27 cellular contexts compared by ENCODE assay signal in the genomic region with DNA sequence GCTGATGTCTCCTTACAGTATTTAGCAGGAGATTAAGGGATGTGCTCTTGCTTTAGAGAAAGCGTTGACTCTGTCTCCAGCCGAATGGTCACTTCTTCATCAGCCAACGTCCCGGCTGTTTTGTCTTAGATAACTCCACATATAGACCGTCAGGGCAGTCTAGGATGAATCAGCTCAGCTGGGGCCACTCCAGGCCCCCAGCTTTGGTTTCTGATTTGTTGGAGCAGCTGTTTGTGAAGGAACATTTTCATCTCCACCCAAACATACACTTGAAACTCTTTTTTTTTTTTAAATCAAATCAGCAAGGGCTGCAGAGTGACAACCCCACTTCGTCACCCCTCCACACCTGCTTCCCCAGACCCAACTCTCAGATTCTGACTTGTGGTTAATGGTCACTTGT.
"Had no signal": no experiment of that assay in that cellular context is flagged by ENCODE, and none has a peak within 500 bp of the region (broad histone marks: within the 10 kb centered on the region; RNA-seq: fewer than 3 reads in every experiment).

No MANE protein-coding gene starts in this region.

- H3K36me3 Mint-ChIP-seq: activated naive CD4-positive, alpha-beta T cell treated with anti-CD3 and anti-CD28 coated beads, Interleukin-2, amount 10 ng/mL, durations not matched to agents 7 days and 5 days; activated naive CD8-positive, alpha-beta T cell treated with anti-CD3 and anti-CD28 coated beads for 36 hours; T-cell had no signal

- H3K27me3 Mint-ChIP-seq: activated CD4-positive, alpha-beta T cell treated with anti-CD3 and anti-CD28 coated beads, Interleukin-2, amount 10 ng/mL, durations not matched to agents 7 days and 5 days; activated naive CD8-positive, alpha-beta T cell treated with anti-CD3 and anti-CD28 coated beads for 36 hours had no signal

- H3K27ac Mint-ChIP-seq: activated CD4-positive, alpha-beta memory T cell treated with anti-CD3 and anti-CD28 coated beads, Interleukin-2, amount 10 ng/mL, durations not matched to agents 7 days and 5 days; activated CD4-positive, alpha-beta T cell treated with anti-CD3 and anti-CD28 coated beads, Interleukin-2, amount 10 ng/mL, durations not matched to agents 7 days and 5 days; activated naive CD4-positive, alpha-beta T cell treated with anti-CD3 and anti-CD28 coated beads, Interleukin-2, amount 10 ng/mL, durations not matched to agents 7 days and 5 days; activated naive CD8-positive, alpha-beta T cell treated with anti-CD3 and anti-CD28 coated beads for 36 hours; activated T-helper 2 cell treated with anti-CD3 and anti-CD28 coated beads, Interferon-gamma antibody, Interleukin-2, Interleukin-4, amounts not matched to agents 10 μg/mL and 5 μg/mL and 100 μg/mL, durations not matched to agents 14 hours and 24 hours and 36 hours; T-cell had no signal

- ATAC-seq: Panc1, T-cell had no signal

- DNase-seq: activated CD4-positive, alpha-beta memory T cell treated with anti-CD3 and anti-CD28 coated beads, Interleukin-2, amount 10 ng/mL, durations not matched to agents 7 days and 5 days; activated CD4-positive, alpha-beta T cell treated with anti-CD3 and anti-CD28 coated beads, Interleukin-2, amount 10 ng/mL, durations not matched to agents 7 days and 5 days; activated CD4-positive, CD25-positive, alpha-beta regulatory T cell; activated gamma-delta T cell treated with Interleukin-2 at 50 U/mL for 16 hours; activated naive CD4-positive, alpha-beta T cell treated with anti-CD3 and anti-CD28 coated beads, Interleukin-2, amount 10 ng/mL, durations not matched to agents 7 days and 5 days; activated naive CD8-positive, alpha-beta T cell treated with anti-CD3 and anti-CD28 coated beads for 36 hours; activated T-cell treated with anti-CD3 and anti-CD28 coated beads for 4 hours; activated T-cell treated with anti-CD3 and anti-CD28 coated beads, Interleukin-2, amount 50 U/mL, for 48 hours; Kasumi-1; KBM-7; NCI-H1048; NCI-H146; NCI-H187 treated with DMSO at 0.1 percent for 48 hours; NCI-H2081 treated with DMSO at 0.1 percent for 48 hours; NCI-H2171; NCI-H2227 treated with DMSO at 0.1 percent for 48 hours; NCI-H446 treated with DMSO at 0.1 percent for 48 hours; NCI-H524 treated with DMSO at 0.1 percent for 48 hours; NCI-H748 treated with DMSO at 0.1 percent for 48 hours; RPMI8226; T-cell; T-helper 2 cell; T1000 had no signal

- H3K27ac ChIP-seq: SK-N-MC, VCaP had no signal

- H3K4me3 ChIP-seq: SK-N-MC had no signal

- H3K4me3 Mint-ChIP-seq: activated CD4-positive, alpha-beta memory T cell treated with anti-CD3 and anti-CD28 coated beads, Interleukin-2, amount 10 ng/mL, durations not matched to agents 7 days and 5 days; activated CD4-positive, alpha-beta T cell treated with anti-CD3 and anti-CD28 coated beads, Interleukin-2, amount 10 ng/mL, durations not matched to agents 7 days and 5 days; activated naive CD4-positive, alpha-beta T cell treated with anti-CD3 and anti-CD28 coated beads, Interleukin-2, amount 10 ng/mL, durations not matched to agents 7 days and 5 days; activated naive CD8-positive, alpha-beta T cell treated with anti-CD3 and anti-CD28 coated beads for 36 hours; T-cell had no signal

- H3K9me3 Mint-ChIP-seq: activated CD4-positive, alpha-beta memory T cell treated with anti-CD3 and anti-CD28 coated beads, Interleukin-2, amount 10 ng/mL, durations not matched to agents 7 days and 5 days; activated CD4-positive, alpha-beta T cell treated with anti-CD3 and anti-CD28 coated beads, Interleukin-2, amount 10 ng/mL, durations not matched to agents 7 days and 5 days; activated naive CD4-positive, alpha-beta T cell treated with anti-CD3 and anti-CD28 coated beads, Interleukin-2, amount 10 ng/mL, durations not matched to agents 7 days and 5 days; activated naive CD8-positive, alpha-beta T cell treated with anti-CD3 and anti-CD28 coated beads for 36 hours; activated T-helper 2 cell treated with anti-CD3 and anti-CD28 coated beads, Interferon-gamma antibody, Interleukin-2, Interleukin-4, amounts not matched to agents 10 μg/mL and 5 μg/mL and 100 μg/mL, durations not matched to agents 14 hours and 24 hours and 36 hours; T-cell had no signal
